ENCODE assay signal across 11 cellular contexts in genomic region chr1:32465541-32466002, GRCh38. TPM values are rescaled to one million over a fixed set of nuclear protein-coding genes. Genes with fewer than 3 reads are reported as not detected.
A peak's percentile ranks its signal among the peaks of the same experiment; 100 is the strongest.
DNase-seq lines count a peak whose midpoint lies in the region; ATAC-seq, FAIRE-seq and TF ChIP-seq lines count a peak whose summit lies in the region.
"Had no signal": no experiment of that assay in that cellular context is flagged by ENCODE, and none has a peak within 500 bp of the region (broad histone marks: within the 10 kb centered on the region; RNA-seq: fewer than 3 reads in every experiment).

No MANE protein-coding gene starts in this region.

- H3K4me3 ChIP-seq in CD8-positive, alpha-beta memory T cell (ENCODE audit: low read length), result no peak overlapping the region
- H3K4me3 ChIP-seq in HUES64 (ENCODE audit: low read length), result peak overlapping the region; percentile 76
- peak overlapping the region; percentile 38 for H3K4me3 ChIP-seq in colonic mucosa
- H3K4me3 ChIP-seq in gastroesophageal sphincter, result peak overlapping the region in 1 of 2 donors; percentile 54

- DNase-seq in CD8-positive, alpha-beta memory T cell, result no peak
- DNase-seq in colonic mucosa, result no peak
- DNase-seq in nephron progenitor cell, result no peak
- no peak for DNase-seq in NCI-H2029 (lab: John Stamatoyannopoulos, UW)
- no peak for DNase-seq in NCI-H510A treated with DMSO at 0.1 percent for 48 hours (lab: John Stamatoyannopoulos, UW)
- DNase-seq in GM19239 (ENCODE audit: insufficient read length, low spot score), result no peak
- DNase-seq: HCEC 1CT, T-helper 9 cell had no signal

- intact Hi-C loops in colonic mucosa (cut with DNase I), result no loop called here

- H3K27ac Mint-ChIP-seq in CD8-positive, alpha-beta memory T cell, result peak overlapping the region in 1 of 8 donors; percentile 31
- H3K27ac Mint-ChIP-seq in nephron progenitor cell, result no peak overlapping the region

- H3K36me3 Mint-ChIP-seq in CD8-positive, alpha-beta memory T cell, result no peaks in the 10 kb centered on the region
- no peaks in the 10 kb centered on the region for H3K36me3 Mint-ChIP-seq in nephron progenitor cell (ENCODE audit: low read depth)

- H3K9ac ChIP-seq in HUES64 (ENCODE audit: low read depth, low read length) (no peak overlapping the region), colonic mucosa (ENCODE audit: low read depth in 2 of 2, low read length in 2 of 2) (peak overlapping the region in 1 of 2 donors; percentile 5)

- peak overlapping the region; percentile 39 to 84 (median 70) for H3K4me3 Mint-ChIP-seq in CD8-positive, alpha-beta memory T cell
- H3K4me3 Mint-ChIP-seq in nephron progenitor cell, result peak overlapping the region; percentile 96

- no peak for TF ChIP-seq EP300 in gastroesophageal sphincter (IDR thresholded peaks at IDR 0.05)

- peaks cover 28 to 68% of the 10 kb centered on the region in 2 donors for H3K27me3 Mint-ChIP-seq in CD8-positive, alpha-beta memory T cell
- peaks cover 35% of the 10 kb centered on the region for H3K27me3 Mint-ChIP-seq in nephron progenitor cell (ENCODE audit: low read depth, poor library complexity)

- peaks cover 12 to 19% (median 15%) of the 10 kb centered on the region in 3 donors for H3K4me1 Mint-ChIP-seq in CD8-positive, alpha-beta memory T cell
- peaks cover 15% of the 10 kb centered on the region for H3K4me1 Mint-ChIP-seq in nephron progenitor cell

- WGBS in HUES64, result 45% methylated on average over 14 of the region's 15 CpGs
- 41 to 82% methylated on average over 5 to 11 of the region's 15 CpGs for WGBS in gastroesophageal sphincter (ENCODE audit: low coverage in 1 of 2), 2 donors

- H3K27ac ChIP-seq in CD8-positive, alpha-beta memory T cell (ENCODE audit: low read depth, low read length), result no peak overlapping the region
- H3K27ac ChIP-seq in HUES64 (ENCODE audit: low read depth, low read length) (no peak overlapping the region), colonic mucosa (no peak overlapping the region), gastroesophageal sphincter (no peak overlapping the region)

- CTCF ChIA-PET in CD8-positive, alpha-beta memory T cell (lab: Charles Lee), result no interaction called here

- H3K4me1 ChIP-seq in CD8-positive, alpha-beta memory T cell (ENCODE audit: insufficient read depth, low read length), result peaks cover 17% of the 10 kb centered on the region
- H3K4me1 ChIP-seq in HUES64 (ENCODE audit: insufficient read depth, low read length), result peaks cover 3% of the 10 kb centered on the region; the same call in 1 of the 2 replicates
- peaks cover 16% of the 10 kb centered on the region for H3K4me1 ChIP-seq in colonic mucosa
- peaks cover 0 to 18% (median 7%) of the 10 kb centered on the region in 3 donors for H3K4me1 ChIP-seq in gastroesophageal sphincter

- H3K9me3 Mint-ChIP-seq in CD8-positive, alpha-beta memory T cell, result peaks cover 0 to 3% (median under 1%) of the 10 kb centered on the region in 5 donors
- H3K9me3 Mint-ChIP-seq in nephron progenitor cell, result peaks cover under 1% of the 10 kb centered on the region

- H3K27me3 ChIP-seq in CD8-positive, alpha-beta memory T cell (ENCODE audit: insufficient read depth, low read length, poor library complexity, severe bottlenecking), result peaks cover 28% of the 10 kb centered on the region
- peaks cover 6% of the 10 kb centered on the region; the same call in 1 of the 2 replicates for H3K27me3 ChIP-seq in HUES64 (ENCODE audit: insufficient read depth, low read length)
- peaks cover 27% of the 10 kb centered on the region for H3K27me3 ChIP-seq in colonic mucosa
- peaks cover 60% of the 10 kb centered on the region for H3K27me3 ChIP-seq in gastroesophageal sphincter

- no peak for TF ChIP-seq CTCF in colonic mucosa (IDR thresholded peaks at IDR 0.05)
- TF ChIP-seq CTCF in nephron progenitor cell (IDR thresholded peaks at IDR 0.05), result no peak
- TF ChIP-seq CTCF in gastroesophageal sphincter (IDR thresholded peaks at IDR 0.05), result no peak

- no peaks in the 10 kb centered on the region for H3K36me3 ChIP-seq in CD8-positive, alpha-beta memory T cell (ENCODE audit: insufficient read depth, low read length)
- H3K36me3 ChIP-seq in HUES64 (ENCODE audit: insufficient read depth, low read length) (no peaks in the 10 kb centered on the region), colonic mucosa (no peaks in the 10 kb centered on the region), gastroesophageal sphincter (no peaks in the 10 kb centered on the region)

- POLR2A ChIA-PET in CD8-positive, alpha-beta memory T cell (lab: Charles Lee), result no interaction called here

- TF ChIP-seq POLR2A in gastroesophageal sphincter (IDR thresholded peaks at IDR 0.05), result no peak

- ATAC-seq in gastroesophageal sphincter, result no peak

- no peaks in the 10 kb centered on the region for H3K9me3 ChIP-seq in CD8-positive, alpha-beta memory T cell (ENCODE audit: low read length)
- H3K9me3 ChIP-seq in HUES64 (ENCODE audit: insufficient read depth, low read depth, low read length), result no peaks in the 10 kb centered on the region
- no peaks in the 10 kb centered on the region for H3K9me3 ChIP-seq in colonic mucosa
- H3K9me3 ChIP-seq in gastroesophageal sphincter, result no peaks in the 10 kb centered on the region

- no peak for FAIRE-seq in GM19239 (lab: Jason Lieb, UNC)
- FAIRE-seq: colon had no signal

RNA-seq across cellular contexts. Expression of gene ZBTB8B, which starts 0.7 kb away (rescaled TPM):
- total RNA-seq in CD8-positive, alpha-beta memory T cell, result not detected
- not detected for polyA plus RNA-seq in CD8-positive, alpha-beta memory T cell
- 1.1 TPM for polyA plus RNA-seq in HUES64 (2013, experiment 1 of 2)
- 1.3 TPM for polyA plus RNA-seq in HUES64 (2013, experiment 2 of 2)
- total RNA-seq in colonic mucosa (not detected), gastroesophageal sphincter (under 1 TPM in 2 of 4 donors, not detected in 2; under 0.01 to 0.16 TPM)
